9 cellular contexts compared by ENCODE assay signal in the genomic region with DNA sequence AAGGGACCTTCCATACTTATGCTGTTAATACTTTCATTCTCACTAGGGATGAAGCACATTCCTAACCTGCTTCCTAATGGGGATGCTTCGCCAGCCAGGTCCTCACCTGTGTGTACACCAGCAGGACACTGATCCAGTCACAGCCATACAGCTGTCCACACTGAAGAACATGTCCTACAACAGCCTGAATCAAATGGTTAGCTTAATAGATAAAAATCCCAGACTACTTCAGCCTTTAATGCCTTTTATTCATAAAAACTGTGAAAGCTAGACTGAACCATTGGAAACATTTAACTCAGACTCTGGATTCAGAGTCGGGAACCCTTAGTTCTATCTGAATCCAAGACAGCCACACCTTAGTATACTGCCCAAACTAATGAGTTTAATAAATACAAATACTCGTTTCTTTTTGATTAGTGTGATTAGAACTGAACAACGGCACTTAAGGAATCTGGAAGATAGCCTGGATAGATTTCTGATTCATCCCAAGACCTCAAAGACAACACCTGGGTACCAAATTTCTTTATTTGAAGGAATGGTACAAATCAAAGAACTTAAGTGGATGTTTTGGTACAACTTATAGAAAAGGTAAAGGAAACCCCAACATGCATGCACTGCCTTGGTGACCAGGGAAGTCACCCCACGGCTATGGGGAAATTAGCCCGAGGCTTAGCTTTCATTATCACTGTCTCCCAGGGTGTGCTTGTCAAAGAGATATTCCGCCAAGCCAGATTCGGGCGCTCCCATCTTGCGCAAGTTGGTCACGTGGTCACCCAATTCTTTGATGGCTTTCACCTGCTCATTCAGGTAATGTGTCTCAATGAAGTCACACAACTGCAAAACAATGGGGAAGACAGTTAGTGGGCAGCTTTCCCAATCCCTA. TPM values are rescaled to one million over a fixed set of nuclear protein-coding genes. Genes with fewer than 3 reads are reported as not detected.
DNase-seq lines count a peak whose midpoint lies in the region; ATAC-seq and TF ChIP-seq lines count a peak whose summit lies in the region.
"Not testable (repeated sequence)": the region's sequence is repeated elsewhere in the genome, so short reads cannot be mapped to it uniquely, and the experiment has no call there.
"Had no signal": no experiment of that assay in that cellular context is flagged by ENCODE, and none has a peak within 500 bp of the region (broad histone marks: within the 10 kb centered on the region; RNA-seq: fewer than 3 reads in every experiment).

No MANE protein-coding gene starts in this region.

- not testable (repeated sequence) for H3K27ac Mint-ChIP-seq in activated T-helper 2 cell treated with anti-CD3 and anti-CD28 coated beads, Interferon-gamma antibody, Interleukin-2, Interleukin-4, amounts not matched to agents 10 μg/mL and 5 μg/mL and 100 μg/mL, durations not matched to agents 14 hours and 24 hours and 36 hours
- H3K27ac Mint-ChIP-seq in naive thymus-derived CD4-positive, alpha-beta T cell: peak overlapping the region; percentile 40 to 98 (median 94)

- CTCF ChIA-PET in naive thymus-derived CD4-positive, alpha-beta T cell (lab: Charles Lee): not testable (repeated sequence)

- H3K27ac ChIP-seq in ACC112 (ENCODE audit: low read depth, low read length) (peak overlapping the region; percentile 100), SK-N-MC (0 out of 2 replicates have a peak overlapping the region, but pooled peaks have one; percentile 35), cingulate gyrus (ENCODE audit: low read depth, low read length) (peak overlapping the region; percentile 73), left ventricle myocardium inferior (replicated peaks) (peak overlapping the region; percentile 100)
- peak overlapping the region; percentile 87 for H3K27ac ChIP-seq in naive thymus-derived CD4-positive, alpha-beta T cell (ENCODE audit: low read depth, low read length)
- H3K27ac ChIP-seq in smooth muscle cell (ENCODE audit: low read depth): not testable (repeated sequence)

- H3K4me1 ChIP-seq in ACC112 (ENCODE audit: control insufficient read depth, insufficient read depth, low read length, unreplicated experiment) (peaks cover 36% of the 10 kb centered on the region), left ventricle myocardium inferior (peaks cover 88% of the 10 kb centered on the region), smooth muscle cell (ENCODE audit: low read depth) (peaks cover 19% of the 10 kb centered on the region)
- peaks cover 18 to 36% of the 10 kb centered on the region in 2 donors for H3K4me1 ChIP-seq in naive thymus-derived CD4-positive, alpha-beta T cell (ENCODE audit: control insufficient read depth in 2 of 2, insufficient read depth in 2 of 2, low read length in 2 of 2)

- H3K4me3 ChIP-seq in ACC112 (ENCODE audit: low read depth, low read length) (peak overlapping the region; percentile 98), SK-N-MC (peak overlapping the region; percentile 89; the same call in 1 of the 2 replicates), left ventricle myocardium inferior (peak overlapping the region; percentile 97), smooth muscle cell (peak overlapping the region; percentile 93)
- H3K4me3 ChIP-seq in naive thymus-derived CD4-positive, alpha-beta T cell (ENCODE audit: low read length): not testable (repeated sequence)

- H3K4me1 Mint-ChIP-seq in activated T-helper 2 cell treated with anti-CD3 and anti-CD28 coated beads, Interferon-gamma antibody, Interleukin-2, Interleukin-4, amounts not matched to agents 10 μg/mL and 5 μg/mL and 100 μg/mL, durations not matched to agents 14 hours and 24 hours and 36 hours (ENCODE audit: low read depth): peaks cover 39% of the 10 kb centered on the region
- peaks cover 28 to 57% (median 49%) of the 10 kb centered on the region in 7 donors for H3K4me1 Mint-ChIP-seq in naive thymus-derived CD4-positive, alpha-beta T cell

- H4K20me1 ChIP-seq in smooth muscle cell (ENCODE audit: low read depth): peaks cover 59% of the 10 kb centered on the region

- not testable (repeated sequence) for H3K9ac ChIP-seq in SK-N-MC (ENCODE audit: insufficient read length); smooth muscle cell (ENCODE audit: low read depth)

- H3K4me3 Mint-ChIP-seq in activated T-helper 2 cell treated with anti-CD3 and anti-CD28 coated beads, Interferon-gamma antibody, Interleukin-2, Interleukin-4, amounts not matched to agents 10 μg/mL and 5 μg/mL and 100 μg/mL, durations not matched to agents 14 hours and 24 hours and 36 hours (ENCODE audit: low read depth): peak overlapping the region; percentile 93
- peak overlapping the region; percentile 41 to 98 (median 94) for H3K4me3 Mint-ChIP-seq in naive thymus-derived CD4-positive, alpha-beta T cell

- not testable (repeated sequence) for ATAC-seq in naive thymus-derived CD4-positive, alpha-beta T cell

- intact Hi-C loops in activated T-helper 2 cell treated with anti-CD3 and anti-CD28 coated beads, Interferon-gamma antibody, Interleukin-2, Interleukin-4, amounts not matched to agents 10 μg/mL and 5 μg/mL and 100 μg/mL, durations not matched to agents 14 hours and 24 hours and 36 hours (cut with micrococcal nuclease): not testable (repeated sequence)
- intact Hi-C loops in left ventricle myocardium inferior (cut with micrococcal nuclease): loop anchor here (5.0 kb wide), 1 partner anchor 118 kb away; no protein-coding TSS in a partner anchor
- intact Hi-C loops in naive thymus-derived CD4-positive, alpha-beta T cell (cut with micrococcal nuclease): loop anchor here in 1 of 2 donors (10.0 kb wide), 1 partner anchor 591 kb away; no protein-coding TSS in a partner anchor

- not testable (repeated sequence) for H2AFZ ChIP-seq in ACC112 (ENCODE audit: low read length, unreplicated experiment); smooth muscle cell (ENCODE audit: low read depth)

- WGBS in smooth muscle cell (ENCODE audit: low lambda C conversion rate): 83% methylated on average over 11 of the region's 11 CpGs

- H3K4me2 ChIP-seq in smooth muscle cell: peak overlapping the region; percentile 87

- H3K9me3 Mint-ChIP-seq in activated T-helper 2 cell treated with anti-CD3 and anti-CD28 coated beads, Interferon-gamma antibody, Interleukin-2, Interleukin-4, amounts not matched to agents 10 μg/mL and 5 μg/mL and 100 μg/mL, durations not matched to agents 14 hours and 24 hours and 36 hours: not testable (repeated sequence)
- peaks cover 0 to 36% (median 0%) of the 10 kb centered on the region in 11 donors for H3K9me3 Mint-ChIP-seq in naive thymus-derived CD4-positive, alpha-beta T cell

- H3K36me3 Mint-ChIP-seq in activated T-helper 2 cell treated with anti-CD3 and anti-CD28 coated beads, Interferon-gamma antibody, Interleukin-2, Interleukin-4, amounts not matched to agents 10 μg/mL and 5 μg/mL and 100 μg/mL, durations not matched to agents 14 hours and 24 hours and 36 hours (ENCODE audit: low read depth): peaks cover 40% of the 10 kb centered on the region
- peaks cover 0 to 29% (median 24%) of the 10 kb centered on the region in 5 donors for H3K36me3 Mint-ChIP-seq in naive thymus-derived CD4-positive, alpha-beta T cell

- H3K36me3 ChIP-seq in ACC112 (ENCODE audit: insufficient read depth, low read length): peaks cover 31% of the 10 kb centered on the region
- H3K36me3 ChIP-seq in SK-N-MC (ENCODE audit: insufficient read depth, low read length): peaks cover 39% of the 10 kb centered on the region
- peaks cover 41% of the 10 kb centered on the region for H3K36me3 ChIP-seq in left ventricle myocardium inferior
- H3K36me3 ChIP-seq in naive thymus-derived CD4-positive, alpha-beta T cell (ENCODE audit: control insufficient read depth in 2 of 3, insufficient read depth in 3 of 3, low read length in 3 of 3): peaks cover 5 to 31% (median 10%) of the 10 kb centered on the region in 3 experiments
- H3K36me3 ChIP-seq in smooth muscle cell (ENCODE audit: low read depth): not testable (repeated sequence)

- H3F3A ChIP-seq in smooth muscle cell (ENCODE audit: low read depth): peaks cover 31% of the 10 kb centered on the region

- H3K27me3 Mint-ChIP-seq in activated T-helper 2 cell treated with anti-CD3 and anti-CD28 coated beads, Interferon-gamma antibody, Interleukin-2, Interleukin-4, amounts not matched to agents 10 μg/mL and 5 μg/mL and 100 μg/mL, durations not matched to agents 14 hours and 24 hours and 36 hours (ENCODE audit: low read depth); naive thymus-derived CD4-positive, alpha-beta T cell: not testable (repeated sequence)

- H3K9me3 ChIP-seq in SK-N-MC (ENCODE audit: low read depth, low read length); left ventricle myocardium inferior (replicated peaks); naive thymus-derived CD4-positive, alpha-beta T cell (ENCODE audit: control insufficient read depth in 2 of 3, low read length in 3 of 3); smooth muscle cell (replicated peaks; ENCODE audit: low read depth): not testable (repeated sequence)

- POLR2A ChIA-PET in naive thymus-derived CD4-positive, alpha-beta T cell (lab: Charles Lee): interaction anchor here (1.1 to 11.6 kb wide), 5 partner anchors 8 to 172 kb away, joined by 3 to 145 read pairs (median 5); partner anchors contain the start of genes FEN1 and TMEM258

- H3K79me2 ChIP-seq in ACC112 (ENCODE audit: control insufficient read depth, insufficient read depth, low read length, unreplicated experiment): peaks cover 46% of the 10 kb centered on the region
- H3K79me2 ChIP-seq in smooth muscle cell (ENCODE audit: low read depth): peaks cover 27% of the 10 kb centered on the region

- TF ChIP-seq CTCF in left ventricle myocardium inferior (IDR thresholded peaks at IDR 0.05; ENCODE audit: borderline replicate concordance); smooth muscle cell (IDR thresholded peaks at IDR 0.05; ENCODE audit: borderline replicate concordance, insufficient read depth, poor library complexity, severe bottlenecking): not testable (repeated sequence)

- DNase-seq in SK-N-MC (ENCODE audit: low read depth, low spot score); activated T-helper 2 cell treated with anti-CD3 and anti-CD28 coated beads, Interferon-gamma antibody, Interleukin-2, Interleukin-4, amounts not matched to agents 10 μg/mL and 5 μg/mL and 100 μg/mL, durations not matched to agents 14 hours and 24 hours and 36 hours (ENCODE audit: low spot score); left ventricle myocardium inferior; smooth muscle cell (lab: John Stamatoyannopoulos, UW; ENCODE audit: unreplicated experiment): not testable (repeated sequence)
- peak in 7 of 9 donors; percentile 18 to 56 (median 36) for DNase-seq in naive thymus-derived CD4-positive, alpha-beta T cell

- H3K27me3 ChIP-seq in ACC112 (ENCODE audit: insufficient read depth, low read length); left ventricle myocardium inferior (ENCODE audit: low read depth); naive thymus-derived CD4-positive, alpha-beta T cell (ENCODE audit: control insufficient read depth in 2 of 2, insufficient read depth in 2 of 2, low read length in 2 of 2); smooth muscle cell (ENCODE audit: low read depth): not testable (repeated sequence)

- TF ChIP-seq POLR2A in GM19099 (IDR thresholded peaks at IDR 0.05; ENCODE audit: extremely low read depth, insufficient read length, low read depth): peak; percentile 39

RNA-seq across cellular contexts. Expression of gene FTH1, which starts 3.1 kb away (rescaled TPM):
- 568 and 585 TPM in 2 replicates for total RNA-seq in activated T-helper 2 cell treated with anti-CD3 and anti-CD28 coated beads, Interferon-gamma antibody, Interleukin-2, Interleukin-4, amounts not matched to agents 10 μg/mL and 5 μg/mL and 100 μg/mL, durations not matched to agents 14 hours and 24 hours and 36 hours
- total RNA-seq in left ventricle myocardium inferior (2,346 TPM), smooth muscle cell (903 and 1,173 TPM in 2 replicates)
- total RNA-seq in naive thymus-derived CD4-positive, alpha-beta T cell: 1,000 to 10,000 TPM in 2 of 5 experiments, 100 to 1,000 TPM in 3; 684 to 3,858 (median 993) TPM
- polyA plus RNA-seq in naive thymus-derived CD4-positive, alpha-beta T cell: 1,000 to 10,000 TPM; 2,587 to 3,203 TPM
- 6,048 and 7,176 TPM in 2 replicates for polyA plus RNA-seq in smooth muscle cell

RNA-seq across cellular contexts. Expression of gene BEST1, which starts 14.1 kb away (rescaled TPM):
- total RNA-seq in activated T-helper 2 cell treated with anti-CD3 and anti-CD28 coated beads, Interferon-gamma antibody, Interleukin-2, Interleukin-4, amounts not matched to agents 10 μg/mL and 5 μg/mL and 100 μg/mL, durations not matched to agents 14 hours and 24 hours and 36 hours: 0.09 TPM in 1 of 2 replicates, not detected in the other
- total RNA-seq in left ventricle myocardium inferior (0.58 TPM), smooth muscle cell (2.4 and 2.6 TPM in 2 replicates)
- 1 to 10 TPM in 2 of 5 experiments, under 1 TPM in 2, not detected in 1; 0.49 to 7.1 (median 0.75) TPM for total RNA-seq in naive thymus-derived CD4-positive, alpha-beta T cell
- polyA plus RNA-seq in naive thymus-derived CD4-positive, alpha-beta T cell: 1 to 10 TPM in 1 of 2 donors, under 1 TPM in 1; 0.83 to 1.4 TPM
- 1.6 and 2.8 TPM in 2 replicates for polyA plus RNA-seq in smooth muscle cell
- total RNA-seq: dermis blood vessel endothelial cell had no signal

RNA-seq across cellular contexts. Expression of gene RAB3IL1, which starts 46.9 kb away (rescaled TPM):
- total RNA-seq in activated T-helper 2 cell treated with anti-CD3 and anti-CD28 coated beads, Interferon-gamma antibody, Interleukin-2, Interleukin-4, amounts not matched to agents 10 μg/mL and 5 μg/mL and 100 μg/mL, durations not matched to agents 14 hours and 24 hours and 36 hours: 0.09 TPM in 1 of 2 replicates, not detected in the other
- total RNA-seq in left ventricle myocardium inferior: 9.5 TPM
- total RNA-seq in naive thymus-derived CD4-positive, alpha-beta T cell: 1 to 10 TPM in 1 of 5 experiments, under 1 TPM in 1, not detected in 3; 0.49 to 1.9 TPM
- not detected for polyA plus RNA-seq in naive thymus-derived CD4-positive, alpha-beta T cell
- 4.8 and 4.9 TPM in 2 replicates for total RNA-seq in smooth muscle cell
- 9.8 and 11.6 TPM in 2 replicates for polyA plus RNA-seq in smooth muscle cell
